ENCODE assay signal across 9 cellular contexts in genomic region chr4:86498560-86499166, GRCh38.
A peak's percentile ranks its signal among the peaks of the same experiment; 100 is the strongest.
DNase-seq lines count a peak whose midpoint lies in the region; ATAC-seq and TF ChIP-seq lines count a peak whose summit lies in the region.
"Had no signal": no experiment of that assay in that cellular context is flagged by ENCODE, and none has a peak within 500 bp of the region (broad histone marks: within the 10 kb centered on the region; RNA-seq: fewer than 3 reads in every experiment).

No MANE protein-coding gene starts in this region.

- ATAC-seq in GM21367 (IDR thresholded peaks at IDR 0.05; ENCODE audit: unreplicated experiment) (peak; percentile 70), HG03558 (IDR thresholded peaks at IDR 0.05; ENCODE audit: extremely low read depth, unreplicated experiment) (peak; percentile 79)

- CTCF ChIA-PET in MCF 10A (lab: Yijun Ruan, JAX): interaction anchor here (0.5 to 4.3 kb wide), 60 partner anchors 8 to 1656 kb away, joined by 3 to 46 read pairs (median 4); partner anchors contain the start of genes C4orf36 and PTPN13

- no peaks in the 10 kb centered on the region for H3K36me3 ChIP-seq in transverse colon

- peaks cover 0 to 3% (median 0%) of the 10 kb centered on the region in 4 donors for H3K4me1 ChIP-seq in transverse colon

- POLR2A ChIA-PET in MCF 10A (lab: Yijun Ruan, JAX): interaction anchor here (0.6 to 6.3 kb wide), 6 partner anchors 96 to 1463 kb away, joined by 3 to 60 read pairs (median 4); partner anchors contain the start of gene PTPN13

- DNase-seq in G401 (ENCODE audit: low spot score) (peak; percentile 61), NCI-H774 (lab: John Stamatoyannopoulos, UW) (peak; percentile 1), MCF 10A (ENCODE audit: unreplicated experiment) (peak; percentile 67), kidney glomerular epithelial cell (lab: John Stamatoyannopoulos, UW) (peak; percentile 57), transverse colon (no peak)
- DNase-seq in stimulated activated CD8-positive, alpha-beta memory T cell treated with anti-CD3 and anti-CD28 coated beads, Interleukin-4, amount 100 ng/mL, for 48 hours: no peak

- no peaks in the 10 kb centered on the region for H3K9me3 Mint-ChIP-seq in MCF 10A (ENCODE audit: unreplicated experiment)
- H3K9me3 Mint-ChIP-seq: activated naive CD4-positive, alpha-beta T cell treated with anti-CD3 and anti-CD28 coated beads, Interleukin-2, amount 50 U/mL, for 24 hours had no signal

- BruUV-seq in MCF 10A (replicated peaks; lab: Mats Ljungman, UMichigan): no TSS peak

- no peak for TF ChIP-seq POLR2A in transverse colon (IDR thresholded peaks at IDR 0.05)

- peaks cover 6% of the 10 kb centered on the region for H3K4me1 Mint-ChIP-seq in MCF 10A (ENCODE audit: insufficient read depth, unreplicated experiment)
- H3K4me1 Mint-ChIP-seq: activated naive CD4-positive, alpha-beta T cell treated with anti-CD3 and anti-CD28 coated beads, Interleukin-2, amount 50 U/mL, for 24 hours had no signal

- no peak overlapping the region for H3K4me3 Mint-ChIP-seq in MCF 10A (ENCODE audit: unreplicated experiment)
- H3K4me3 Mint-ChIP-seq: activated naive CD4-positive, alpha-beta T cell treated with anti-CD3 and anti-CD28 coated beads, Interleukin-2, amount 50 U/mL, for 24 hours had no signal

- peak; percentile 62 for TF ChIP-seq CTCF in MCF 10A (IDR thresholded peaks at IDR 0.05; ENCODE audit: unreplicated experiment)
- peak; percentile 58 to 74 (median 67) for TF ChIP-seq CTCF in transverse colon (IDR thresholded peaks at IDR 0.05)

- no peaks in the 10 kb centered on the region for H3K27me3 Mint-ChIP-seq in MCF 10A (ENCODE audit: insufficient read depth, unreplicated experiment)

- TF ChIP-seq EP300 in transverse colon (IDR thresholded peaks at IDR 0.05; ENCODE audit: low read depth): no peak

- no peak overlapping the region for H3K27ac ChIP-seq in transverse colon

- H3K9me3 ChIP-seq in transverse colon: no peaks in the 10 kb centered on the region

- no peak overlapping the region for H3K4me3 ChIP-seq in transverse colon

- 8 to 11% methylated on average over 4 of the region's 4 CpGs for WGBS in transverse colon (ENCODE audit: low coverage in 1 of 2), 2 donors

- no peaks in the 10 kb centered on the region for H3K27me3 ChIP-seq in transverse colon

- H3K27ac Mint-ChIP-seq in MCF 10A (ENCODE audit: low read depth, unreplicated experiment): no peak overlapping the region
- H3K27ac Mint-ChIP-seq: activated naive CD4-positive, alpha-beta T cell treated with anti-CD3 and anti-CD28 coated beads, Interleukin-2, amount 50 U/mL, for 24 hours had no signal

- intact Hi-C loops in MCF 10A (cut with micrococcal nuclease) (loop anchor here (5.0 kb wide), 1 partner anchor 739 kb away; no protein-coding TSS in a partner anchor), transverse colon (cut with DNase I; ENCODE audit: low total_unique reads) (loop anchor here (5.0 kb wide), 1 partner anchor 399 kb away; no protein-coding TSS in a partner anchor)

- H3K36me3 Mint-ChIP-seq in MCF 10A (ENCODE audit: insufficient read depth, unreplicated experiment): no peaks in the 10 kb centered on the region
- H3K36me3 Mint-ChIP-seq: activated naive CD4-positive, alpha-beta T cell treated with anti-CD3 and anti-CD28 coated beads, Interleukin-2, amount 50 U/mL, for 24 hours had no signal

- in situ Hi-C loops in G401 (cut with HindIII; ENCODE audit: low sequenced_read_pairs) (no loop called here), transverse colon (cut with MboI; ENCODE audit: low pct_ligation_motif_present in 1 of 4, low pct_unique_long_range_greater_than_20kb in 1 of 4, low sequenced_read_pairs in 3 of 4) (loop anchor here in 2 of 4 donors (10.0 kb wide), 1 partner anchor 396 kb away; the partner anchor contains the start of gene C4orf36 (in 2 of the 2))

Comparison
In these comparisons a context has a peak if more than half of its experiments do, and no peak if none do; other contexts are left out.
1. DNase-seq: peak in G401 (single experiment), NCI-H774 (single experiment), MCF 10A (single experiment) and kidney glomerular epithelial cell (single experiment); none in transverse colon (single experiment) and stimulated activated CD8-positive, alpha-beta memory T cell treated with anti-CD3 and anti-CD28 coated beads, Interleukin-4, amount 100 ng/mL, for 48 hours (single experiment).